28 cellular contexts compared by ENCODE assay signal in the genomic region with DNA sequence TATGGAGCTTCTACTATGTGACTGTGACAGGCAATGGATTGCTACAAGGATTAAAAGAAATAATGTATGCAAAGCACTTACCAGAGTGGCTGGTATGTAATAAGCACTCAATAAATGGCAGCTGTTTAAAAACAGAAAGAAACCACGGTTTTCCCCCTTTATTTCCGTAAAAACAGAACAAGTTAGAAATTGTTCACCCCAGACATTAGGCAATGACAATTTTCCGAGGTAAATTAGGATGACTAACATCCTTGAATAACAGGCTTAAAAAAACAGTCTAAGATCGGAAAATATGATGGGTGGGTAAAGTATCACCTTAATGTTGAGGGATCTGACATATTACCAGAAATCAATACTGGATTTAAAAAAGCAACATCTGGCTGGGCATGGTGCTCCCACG. TPM values are rescaled to one million over a fixed set of nuclear protein-coding genes. Genes with fewer than 3 reads are reported as not detected.
DNase-seq lines count a peak whose midpoint lies in the region; ATAC-seq, FAIRE-seq and TF ChIP-seq lines count a peak whose summit lies in the region.
"Had no signal": no experiment of that assay in that cellular context is flagged by ENCODE, and none has a peak within 500 bp of the region (broad histone marks: within the 10 kb centered on the region; RNA-seq: fewer than 3 reads in every experiment).

No MANE protein-coding gene starts in this region.

- BruUV-seq in endothelial cell of umbilical vein (replicated peaks; lab: Mats Ljungman, UMichigan): no TSS peak

- dilution Hi-C loops in endothelial cell of umbilical vein (cut with MboI; ENCODE audit: extremely low pct_ligation_motif_present, low sequenced_read_pairs): no loop called here

- H3K36me3 Mint-ChIP-seq in activated naive CD8-positive, alpha-beta T cell treated with anti-CD3 and anti-CD28 coated beads, Interleukin-2, amount 50 U/mL, for 24 hours (ENCODE audit: low read depth): peaks cover 7% of the 10 kb centered on the region
- H3K36me3 Mint-ChIP-seq in activated naive CD8-positive, alpha-beta T cell treated with anti-CD3 and anti-CD28 coated beads for 36 hours: peaks cover 6% of the 10 kb centered on the region

- H3K4me2 ChIP-seq in endothelial cell of umbilical vein (ENCODE audit: insufficient read depth, low read length): peak overlapping the region; percentile 49
- H3K4me2 ChIP-seq: BLaER1 treated with 17β-estradiol and CSF1 and Interleukin-3, amounts not matched to agents 10 nM and 100 nM had no signal

- peaks cover 13% of the 10 kb centered on the region for H3K4me1 Mint-ChIP-seq in activated naive CD8-positive, alpha-beta T cell treated with anti-CD3 and anti-CD28 coated beads, Interleukin-2, amount 50 U/mL, for 24 hours
- peaks cover 6% of the 10 kb centered on the region for H3K4me1 Mint-ChIP-seq in activated naive CD8-positive, alpha-beta T cell treated with anti-CD3 and anti-CD28 coated beads for 36 hours
- H3K4me1 Mint-ChIP-seq: nephron had no signal

- peaks cover 19% of the 10 kb centered on the region for H3K4me1 ChIP-seq in RWPE2 (ENCODE audit: insufficient read depth, poor library complexity, severe bottlenecking)
- peaks cover 5% of the 10 kb centered on the region for H3K4me1 ChIP-seq in endothelial cell of umbilical vein (ENCODE audit: control insufficient read depth, extremely low read depth, insufficient read depth, low read length)
- H3K4me1 ChIP-seq: colonic mucosa, gastrocnemius medialis, sigmoid colon, transverse colon had no signal

- H3K27me3 ChIP-seq in RWPE2 (ENCODE audit: insufficient read depth, poor library complexity, severe bottlenecking) (no peaks in the 10 kb centered on the region), endothelial cell of umbilical vein (ENCODE audit: control insufficient read depth in 2 of 2, insufficient read depth in 2 of 2, low read length in 2 of 2) (peaks cover 25 to 29% of the 10 kb centered on the region in 2 experiments)
- H3K27me3 ChIP-seq: BLaER1 treated with 17β-estradiol and CSF1 and Interleukin-3, amounts not matched to agents 10 nM and 100 nM; cardiac muscle cell; colonic mucosa; gastrocnemius medialis; sigmoid colon; transverse colon had no signal

- no peaks in the 10 kb centered on the region for H3K27me3 Mint-ChIP-seq in activated naive CD8-positive, alpha-beta T cell treated with anti-CD3 and anti-CD28 coated beads, Interleukin-2, amount 50 U/mL, for 24 hours
- no peaks in the 10 kb centered on the region for H3K27me3 Mint-ChIP-seq in activated naive CD8-positive, alpha-beta T cell treated with anti-CD3 and anti-CD28 coated beads for 36 hours

- peaks cover 6% of the 10 kb centered on the region for H3K9me3 Mint-ChIP-seq in activated naive CD8-positive, alpha-beta T cell treated with anti-CD3 and anti-CD28 coated beads, Interleukin-2, amount 50 U/mL, for 24 hours
- H3K9me3 Mint-ChIP-seq in activated naive CD8-positive, alpha-beta T cell treated with anti-CD3 and anti-CD28 coated beads for 36 hours: peaks cover 2% of the 10 kb centered on the region

- H3K9me3 ChIP-seq in RWPE2 (ENCODE audit: severe bottlenecking): no peaks in the 10 kb centered on the region
- H3K9me3 ChIP-seq in endothelial cell of umbilical vein (replicated peaks; ENCODE audit: control insufficient read depth, insufficient read depth, low read length): peaks cover 2% of the 10 kb centered on the region
- H3K9me3 ChIP-seq: colonic mucosa, gastrocnemius medialis, transverse colon had no signal

- H3K79me2 ChIP-seq in endothelial cell of umbilical vein (ENCODE audit: control insufficient read depth, insufficient read depth, low read length): no peaks in the 10 kb centered on the region

- no peak for DNase-seq in activated naive CD8-positive, alpha-beta T cell treated with anti-CD3 and anti-CD28 coated beads, Interleukin-2, amount 50 U/mL, for 24 hours
- no peak for DNase-seq in activated naive CD8-positive, alpha-beta T cell treated with anti-CD3 and anti-CD28 coated beads for 36 hours
- DNase-seq in RWPE2 (ENCODE audit: low spot score) (no peak), endothelial cell of umbilical vein (ENCODE audit: low read depth, low spot score) (peak; percentile 34), NCI-H2196 (lab: John Stamatoyannopoulos, UW; ENCODE audit: unreplicated experiment) (no peak)
- DNase-seq: activated CD4-positive, alpha-beta T cell treated with anti-CD3 and anti-CD28 coated beads for 4 hours; anterior cingulate cortex; colonic mucosa; EL; gastrocnemius medialis; KBM-7; MM.1S; NCI-H1436 treated with DMSO at 0.1 percent for 48 hours; NCI-H345; NCI-H69; SHP77 treated with DMSO at 0.1 percent for 48 hours; sigmoid colon; stimulated activated CD4-positive, alpha-beta T cell treated with anti-CD3 and anti-CD28 coated beads, Interleukin-4, amount 100 ng/mL, for 1 hour; transverse colon had no signal

- peak overlapping the region; percentile 37 for H3K27ac ChIP-seq in RWPE2 (ENCODE audit: poor library complexity, severe bottlenecking)
- no peak overlapping the region for H3K27ac ChIP-seq in endothelial cell of umbilical vein (ENCODE audit: insufficient read depth, low read depth, low read length)
- H3K27ac ChIP-seq: BLaER1 treated with 17β-estradiol and CSF1 and Interleukin-3, amounts not matched to agents 10 nM and 100 nM; cardiac muscle cell; colonic mucosa; gastrocnemius medialis; sigmoid colon; transverse colon had no signal

- no peak overlapping the region for H3K4me3 ChIP-seq in RWPE2 (ENCODE audit: severe bottlenecking)
- no peak overlapping the region for H3K4me3 ChIP-seq in endothelial cell of umbilical vein (replicated peaks in 1 of 3; ENCODE audit: insufficient read depth in 1 of 3, low read depth in 1 of 3, low read length in 3 of 3)
- H3K4me3 ChIP-seq: BLaER1 treated with 17β-estradiol and CSF1 and Interleukin-3, amounts not matched to agents 10 nM and 100 nM; cardiac muscle cell; colonic mucosa; gastrocnemius medialis; sigmoid colon; transverse colon had no signal

- H3K36me3 ChIP-seq in RWPE2 (ENCODE audit: low read depth) (no peaks in the 10 kb centered on the region), endothelial cell of umbilical vein (ENCODE audit: control insufficient read depth in 2 of 2, extremely low read depth in 1 of 2, insufficient read depth in 2 of 2, low read length in 2 of 2) (no peaks in the 10 kb centered on the region)
- H3K36me3 ChIP-seq: cardiac muscle cell, colonic mucosa, gastrocnemius medialis, sigmoid colon, transverse colon had no signal

- H2AFZ ChIP-seq in endothelial cell of umbilical vein (ENCODE audit: low read depth, low read length): no peak overlapping the region

- H3K9ac ChIP-seq in endothelial cell of umbilical vein (replicated peaks; ENCODE audit: extremely low read depth, insufficient read depth, low read length): no peak overlapping the region
- H3K9ac ChIP-seq: BLaER1 treated with 17β-estradiol and CSF1 and Interleukin-3, amounts not matched to agents 10 nM and 100 nM had no signal

- ATAC-seq in activated naive CD8-positive, alpha-beta T cell treated with anti-CD3 and anti-CD28 coated beads, Interleukin-2, amount 50 U/mL, for 24 hours: peak; percentile 73
- ATAC-seq in RWPE2 (ENCODE audit: low read depth) (peak; percentile 64), GM19324 (IDR thresholded peaks at IDR 0.05; ENCODE audit: low FRiP score, unreplicated experiment) (no peak), GM21825 (IDR thresholded peaks at IDR 0.05; ENCODE audit: unreplicated experiment) (no peak)
- ATAC-seq: gastrocnemius medialis, Panc1 had no signal

- H3K4me3 Mint-ChIP-seq in activated naive CD8-positive, alpha-beta T cell treated with anti-CD3 and anti-CD28 coated beads, Interleukin-2, amount 50 U/mL, for 24 hours: no peak overlapping the region
- H3K4me3 Mint-ChIP-seq in activated naive CD8-positive, alpha-beta T cell treated with anti-CD3 and anti-CD28 coated beads for 36 hours: no peak overlapping the region
- H3K4me3 Mint-ChIP-seq: nephron; T-helper 2 cell treated with Interferon-gamma antibody and Interleukin-4, amounts not matched to agents 5 μg/mL and 100 μg/mL, for 36 hours had no signal

- TF ChIP-seq CTCF in RWPE2 (IDR thresholded peaks at IDR 0.05; ENCODE audit: poor library complexity, severe bottlenecking) (no peak), endothelial cell of umbilical vein (IDR thresholded peaks at IDR 0.05; ENCODE audit: extremely low read depth in 1 of 2, insufficient read depth in 1 of 2, low read depth in 1 of 2, low read length in 2 of 2) (no peak)

- CTCF ChIA-PET in endothelial cell of umbilical vein (lab: Charles Lee): interaction anchor here (1.1 kb wide), 1 partner anchor 18 kb away, joined by 3 read pairs; no protein-coding TSS in a partner anchor

- peak overlapping the region; percentile 66 for H3K27ac Mint-ChIP-seq in activated naive CD8-positive, alpha-beta T cell treated with anti-CD3 and anti-CD28 coated beads, Interleukin-2, amount 50 U/mL, for 24 hours
- no peak overlapping the region for H3K27ac Mint-ChIP-seq in activated naive CD8-positive, alpha-beta T cell treated with anti-CD3 and anti-CD28 coated beads for 36 hours
- H3K27ac Mint-ChIP-seq: activated T-helper 2 cell treated with anti-CD3 and anti-CD28 coated beads, Interferon-gamma antibody, Interleukin-2, Interleukin-4, amounts not matched to agents 10 μg/mL and 5 μg/mL and 100 μg/mL, durations not matched to agents 14 hours and 24 hours and 36 hours; nephron; T-helper 2 cell treated with Interferon-gamma antibody and Interleukin-4, amounts not matched to agents 5 μg/mL and 100 μg/mL, for 36 hours had no signal

- H4K20me1 ChIP-seq in endothelial cell of umbilical vein (replicated peaks; ENCODE audit: control insufficient read depth, extremely low read depth, insufficient read depth, low read length): no peaks in the 10 kb centered on the region
- H4K20me1 ChIP-seq: BLaER1 treated with 17β-estradiol and CSF1 and Interleukin-3, amounts not matched to agents 10 nM and 100 nM had no signal

- H3K9me1 ChIP-seq in endothelial cell of umbilical vein (replicated peaks; ENCODE audit: control insufficient read depth, extremely low read depth, insufficient read depth, low read length): no peaks in the 10 kb centered on the region

- no peak for TF ChIP-seq POLR2A in endothelial cell of umbilical vein (IDR thresholded peaks at IDR 0.05; ENCODE audit: low read depth, low read length)

- peak; percentile 76 for FAIRE-seq in endothelial cell of umbilical vein (lab: Jason Lieb, UNC)
- FAIRE-seq: GM18507 had no signal

- POLR2A ChIA-PET in endothelial cell of umbilical vein (lab: Charles Lee): no interaction called here

- intact Hi-C loops in endothelial cell of umbilical vein (cut with micrococcal nuclease): no loop called here

RNA-seq across cellular contexts. Expression of a gene that starts 20.9 kb away (rescaled TPM):
- total RNA-seq in activated naive CD8-positive, alpha-beta T cell treated with anti-CD3 and anti-CD28 coated beads for 36 hours: 10 to 100 TPM; 92.0 to 95.4 TPM
- total RNA-seq in endothelial cell of umbilical vein: 125 and 137 TPM in 2 replicates
- polyA plus RNA-seq in endothelial cell of umbilical vein: 287 and 328 TPM in 2 replicates
- 214 and 274 TPM in 2 replicates for polyA plus RNA-seq in endothelial cell of umbilical vein (2011; cell fraction: cytosol; rRNA removed)
- 46.1 and 71.3 TPM in 2 replicates for polyA plus RNA-seq in endothelial cell of umbilical vein (2011; cell fraction: nucleus; rRNA removed)
- 130 and 150 TPM in 2 replicates for polyA plus RNA-seq in endothelial cell of umbilical vein (2012)
- polyA minus RNA-seq in endothelial cell of umbilical vein: 271 and 327 TPM in 2 replicates
- polyA minus RNA-seq in endothelial cell of umbilical vein (2011; cell fraction: cytosol; rRNA and poly(A)+ RNA removed): 114 TPM
- polyA minus RNA-seq in endothelial cell of umbilical vein (2011; cell fraction: nucleus; rRNA and poly(A)+ RNA removed): 28.3 and 35.3 TPM in 2 replicates

RNA-seq across cellular contexts. Expression of a gene that starts 26.7 kb away (rescaled TPM):
- total RNA-seq in activated naive CD8-positive, alpha-beta T cell treated with anti-CD3 and anti-CD28 coated beads for 36 hours: 10 to 100 TPM; 44.4 to 45.4 TPM
- 35.5 and 52.0 TPM in 2 replicates for total RNA-seq in endothelial cell of umbilical vein
- 6.2 and 10.1 TPM in 2 replicates for polyA plus RNA-seq in endothelial cell of umbilical vein
- polyA plus RNA-seq in endothelial cell of umbilical vein (2011; cell fraction: cytosol; rRNA removed): 10.5 and 10.7 TPM in 2 replicates
- polyA plus RNA-seq in endothelial cell of umbilical vein (2011; cell fraction: nucleus; rRNA removed): 13.0 and 20.4 TPM in 2 replicates
- 22.2 and 34.5 TPM in 2 replicates for polyA plus RNA-seq in endothelial cell of umbilical vein (2012)
- 11.9 and 15.9 TPM in 2 replicates for polyA minus RNA-seq in endothelial cell of umbilical vein
- 9.8 TPM for polyA minus RNA-seq in endothelial cell of umbilical vein (2011; cell fraction: cytosol; rRNA and poly(A)+ RNA removed)
- 26.6 and 28.1 TPM in 2 replicates for polyA minus RNA-seq in endothelial cell of umbilical vein (2011; cell fraction: nucleus; rRNA and poly(A)+ RNA removed)

RNA-seq across cellular contexts. Expression of a gene that starts 47.7 kb away (rescaled TPM):
- 10 to 100 TPM; 11.5 to 12.9 TPM for total RNA-seq in activated naive CD8-positive, alpha-beta T cell treated with anti-CD3 and anti-CD28 coated beads for 36 hours
- 15.7 and 15.8 TPM in 2 replicates for total RNA-seq in endothelial cell of umbilical vein
- polyA plus RNA-seq in endothelial cell of umbilical vein: 4.5 and 6.6 TPM in 2 replicates
- 8.5 and 11.2 TPM in 2 replicates for polyA plus RNA-seq in endothelial cell of umbilical vein (2011; cell fraction: cytosol; rRNA removed)
- 10.4 and 13.1 TPM in 2 replicates for polyA plus RNA-seq in endothelial cell of umbilical vein (2011; cell fraction: nucleus; rRNA removed)
- 13.8 and 15.9 TPM in 2 replicates for polyA plus RNA-seq in endothelial cell of umbilical vein (2012)
- polyA minus RNA-seq in endothelial cell of umbilical vein: 6.4 and 8.8 TPM in 2 replicates
- 4.6 TPM for polyA minus RNA-seq in endothelial cell of umbilical vein (2011; cell fraction: cytosol; rRNA and poly(A)+ RNA removed)
- polyA minus RNA-seq in endothelial cell of umbilical vein (2011; cell fraction: nucleus; rRNA and poly(A)+ RNA removed): 7.0 and 8.8 TPM in 2 replicates

Comparison
In these comparisons a context has a peak if more than half of its experiments do, and no peak if none do; other contexts are left out.
1. ATAC-seq: peak in activated naive CD8-positive, alpha-beta T cell treated with anti-CD3 and anti-CD28 coated beads, Interleukin-2, amount 50 U/mL, for 24 hours (single experiment) and RWPE2 (single experiment); none in GM19324 (single experiment) and GM21825 (single experiment).